In the genomic region with DNA sequence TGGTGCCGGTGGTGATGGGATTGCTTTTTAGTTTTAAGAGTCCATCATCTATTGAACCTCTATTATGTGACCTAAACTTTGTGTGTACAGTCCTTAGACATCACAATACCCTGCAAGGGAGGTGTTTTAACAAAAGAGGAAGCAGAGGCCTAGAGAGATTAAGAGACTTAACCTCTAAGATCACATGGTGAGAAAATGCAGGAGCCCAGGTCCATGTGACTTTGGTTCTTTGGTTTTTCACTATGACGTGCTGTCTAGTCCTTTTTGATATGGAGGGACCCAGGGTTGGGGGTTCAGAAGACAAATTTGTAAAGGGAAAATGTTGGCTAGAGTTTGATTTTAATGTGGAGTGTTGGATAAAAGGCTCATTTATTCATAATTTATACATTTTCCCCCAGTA, we compare ENCODE assay signal across 1 cellular context.
TF ChIP-seq lines count a peak whose summit lies in the region.

No MANE protein-coding gene starts in this region.

TF ChIP-seq in GM12878, 131 proteins besides CTCF, POLR2A, EP300 and RAD21 (continued from another document):
- TF ChIP-seq, protein P1, sequence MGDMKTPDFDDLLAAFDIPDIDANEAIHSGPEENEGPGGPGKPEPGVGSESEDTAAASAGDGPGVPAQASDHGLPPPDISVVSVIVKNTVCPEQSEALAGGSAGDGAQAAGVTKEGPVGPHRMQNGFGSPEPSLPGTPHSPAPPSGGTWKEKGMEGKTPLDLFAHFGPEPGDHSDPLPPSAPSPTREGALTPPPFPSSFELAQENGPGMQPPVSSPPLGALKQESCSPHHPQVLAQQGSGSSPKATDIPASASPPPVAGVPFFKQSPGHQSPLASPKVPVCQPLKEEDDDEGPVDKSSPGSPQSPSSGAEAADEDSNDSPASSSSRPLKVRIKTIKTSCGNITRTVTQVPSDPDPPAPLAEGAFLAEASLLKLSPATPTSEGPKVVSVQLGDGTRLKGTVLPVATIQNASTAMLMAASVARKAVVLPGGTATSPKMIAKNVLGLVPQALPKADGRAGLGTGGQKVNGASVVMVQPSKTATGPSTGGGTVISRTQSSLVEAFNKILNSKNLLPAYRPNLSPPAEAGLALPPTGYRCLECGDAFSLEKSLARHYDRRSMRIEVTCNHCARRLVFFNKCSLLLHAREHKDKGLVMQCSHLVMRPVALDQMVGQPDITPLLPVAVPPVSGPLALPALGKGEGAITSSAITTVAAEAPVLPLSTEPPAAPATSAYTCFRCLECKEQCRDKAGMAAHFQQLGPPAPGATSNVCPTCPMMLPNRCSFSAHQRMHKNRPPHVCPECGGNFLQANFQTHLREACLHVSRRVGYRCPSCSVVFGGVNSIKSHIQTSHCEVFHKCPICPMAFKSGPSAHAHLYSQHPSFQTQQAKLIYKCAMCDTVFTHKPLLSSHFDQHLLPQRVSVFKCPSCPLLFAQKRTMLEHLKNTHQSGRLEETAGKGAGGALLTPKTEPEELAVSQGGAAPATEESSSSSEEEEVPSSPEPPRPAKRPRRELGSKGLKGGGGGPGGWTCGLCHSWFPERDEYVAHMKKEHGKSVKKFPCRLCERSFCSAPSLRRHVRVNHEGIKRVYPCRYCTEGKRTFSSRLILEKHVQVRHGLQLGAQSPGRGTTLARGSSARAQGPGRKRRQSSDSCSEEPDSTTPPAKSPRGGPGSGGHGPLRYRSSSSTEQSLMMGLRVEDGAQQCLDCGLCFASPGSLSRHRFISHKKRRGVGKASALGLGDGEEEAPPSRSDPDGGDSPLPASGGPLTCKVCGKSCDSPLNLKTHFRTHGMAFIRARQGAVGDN (IDR thresholded peaks at IDR 0.05), result peak; percentile 53; the same call in 1 of the 2 replicates
- TF ChIP-seq ZSCAN29 (IDR thresholded peaks at IDR 0.05), result no peak
- TF ChIP-seq, protein P2, sequence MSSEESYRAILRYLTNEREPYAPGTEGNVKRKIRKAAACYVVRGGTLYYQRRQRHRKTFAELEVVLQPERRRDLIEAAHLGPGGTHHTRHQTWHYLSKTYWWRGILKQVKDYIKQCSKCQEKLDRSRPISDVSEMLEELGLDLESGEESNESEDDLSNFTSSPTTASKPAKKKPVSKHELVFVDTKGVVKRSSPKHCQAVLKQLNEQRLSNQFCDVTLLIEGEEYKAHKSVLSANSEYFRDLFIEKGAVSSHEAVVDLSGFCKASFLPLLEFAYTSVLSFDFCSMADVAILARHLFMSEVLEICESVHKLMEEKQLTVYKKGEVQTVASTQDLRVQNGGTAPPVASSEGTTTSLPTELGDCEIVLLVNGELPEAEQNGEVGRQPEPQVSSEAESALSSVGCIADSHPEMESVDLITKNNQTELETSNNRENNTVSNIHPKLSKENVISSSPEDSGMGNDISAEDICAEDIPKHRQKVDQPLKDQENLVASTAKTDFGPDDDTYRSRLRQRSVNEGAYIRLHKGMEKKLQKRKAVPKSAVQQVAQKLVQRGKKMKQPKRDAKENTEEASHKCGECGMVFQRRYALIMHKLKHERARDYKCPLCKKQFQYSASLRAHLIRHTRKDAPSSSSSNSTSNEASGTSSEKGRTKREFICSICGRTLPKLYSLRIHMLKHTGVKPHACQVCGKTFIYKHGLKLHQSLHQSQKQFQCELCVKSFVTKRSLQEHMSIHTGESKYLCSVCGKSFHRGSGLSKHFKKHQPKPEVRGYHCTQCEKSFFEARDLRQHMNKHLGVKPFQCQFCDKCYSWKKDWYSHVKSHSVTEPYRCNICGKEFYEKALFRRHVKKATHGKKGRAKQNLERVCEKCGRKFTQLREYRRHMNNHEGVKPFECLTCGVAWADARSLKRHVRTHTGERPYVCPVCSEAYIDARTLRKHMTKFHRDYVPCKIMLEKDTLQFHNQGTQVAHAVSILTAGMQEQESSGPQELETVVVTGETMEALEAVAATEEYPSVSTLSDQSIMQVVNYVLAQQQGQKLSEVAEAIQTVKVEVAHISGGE (CRISPR knock-in tag; IDR thresholded peaks at IDR 0.05), result no peak
- no peak for TF ChIP-seq GABPA (IDR thresholded peaks at IDR 0.05; ENCODE audit: low read depth)
- TF ChIP-seq STAT1 (conservative IDR thresholded peaks at IDR 0.05), result no peak
- no peak for TF ChIP-seq FOXM1 (IDR thresholded peaks at IDR 0.05; ENCODE audit: low read depth, low read length)
- peak; percentile 95 for TF ChIP-seq RAD51 (IDR thresholded peaks at IDR 0.05)
- TF ChIP-seq, protein P3, sequence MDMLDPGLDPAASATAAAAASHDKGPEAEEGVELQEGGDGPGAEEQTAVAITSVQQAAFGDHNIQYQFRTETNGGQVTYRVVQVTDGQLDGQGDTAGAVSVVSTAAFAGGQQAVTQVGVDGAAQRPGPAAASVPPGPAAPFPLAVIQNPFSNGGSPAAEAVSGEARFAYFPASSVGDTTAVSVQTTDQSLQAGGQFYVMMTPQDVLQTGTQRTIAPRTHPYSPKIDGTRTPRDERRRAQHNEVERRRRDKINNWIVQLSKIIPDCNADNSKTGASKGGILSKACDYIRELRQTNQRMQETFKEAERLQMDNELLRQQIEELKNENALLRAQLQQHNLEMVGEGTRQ (IDR thresholded peaks at IDR 0.05; ENCODE audit: borderline replicate concordance, low read depth, low read length), result peak; percentile 40; the same call in 1 of the 2 replicates
